7 cellular contexts compared by ENCODE assay signal in the genomic region with DNA sequence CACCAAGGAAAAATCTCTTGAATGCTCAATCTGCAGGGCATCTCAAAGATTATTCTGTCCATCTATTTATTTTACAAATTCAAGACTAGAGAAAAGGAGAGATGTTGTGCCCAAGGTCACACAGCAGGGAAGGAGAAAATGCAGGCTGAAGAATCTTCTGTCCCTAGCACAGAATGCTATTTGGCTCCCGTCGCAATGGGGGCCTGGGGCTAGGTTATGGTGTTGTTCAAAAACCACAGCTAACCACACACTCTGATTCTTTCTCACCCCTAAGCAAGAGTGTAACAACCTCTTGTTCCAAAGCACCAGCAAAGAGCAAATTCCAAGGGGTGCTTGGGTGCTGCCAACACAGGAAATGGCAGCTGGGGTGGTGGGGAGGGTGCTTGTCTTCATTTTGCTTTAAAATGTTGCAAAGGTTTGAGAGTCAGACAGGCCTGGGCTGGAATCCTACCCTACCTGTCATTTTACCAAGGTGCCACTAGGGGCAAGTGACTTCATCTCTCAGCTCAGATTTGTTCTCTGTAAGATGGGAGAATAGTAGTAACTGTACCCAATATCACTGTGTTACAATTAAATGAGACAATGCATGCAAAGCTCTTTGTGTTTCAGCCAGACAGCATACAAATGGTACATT.
DNase-seq lines count a peak whose midpoint lies in the region; ATAC-seq and TF ChIP-seq lines count a peak whose summit lies in the region.

No MANE protein-coding gene starts in this region.

- H3K4me1 ChIP-seq in GM23338 (ENCODE audit: insufficient read depth) (peaks cover 17% of the 10 kb centered on the region), esophagus squamous epithelium (no peaks in the 10 kb centered on the region), testis (peaks cover 8% of the 10 kb centered on the region)

- no peaks in the 10 kb centered on the region for H3K36me3 Mint-ChIP-seq in GM23338 (ENCODE audit: low read depth)

- WGBS in esophagus squamous epithelium, 2 donors: 80 to 84% methylated on average over 1 to 2 of the region's 2 CpGs
- 56 to 65% methylated on average over 2 of the region's 2 CpGs for WGBS in testis, 2 donors

- H3K4me1 Mint-ChIP-seq in GM23338: peaks cover 22% of the 10 kb centered on the region

- no peak overlapping the region for H3K4me2 ChIP-seq in GM23338

- no peak overlapping the region for H3K27ac Mint-ChIP-seq in GM23338

- TF ChIP-seq POLR2A in esophagus squamous epithelium (IDR thresholded peaks at IDR 0.05) (no peak), testis (IDR thresholded peaks at IDR 0.05) (no peak)

- H3K27ac ChIP-seq in GM23338 (ENCODE audit: low read depth): no peak overlapping the region
- H3K27ac ChIP-seq in esophagus squamous epithelium: no peak overlapping the region
- no peak overlapping the region for H3K27ac ChIP-seq in testis

- H3K79me2 ChIP-seq in GM23338 (replicated peaks; ENCODE audit: insufficient read depth): no peaks in the 10 kb centered on the region

- ATAC-seq in GM23338: peak; percentile 96

- no peaks in the 10 kb centered on the region for H3K27me3 ChIP-seq in GM23338 (ENCODE audit: insufficient read depth)
- no peaks in the 10 kb centered on the region for H3K27me3 ChIP-seq in esophagus squamous epithelium
- no peaks in the 10 kb centered on the region for H3K27me3 ChIP-seq in testis

- no peaks in the 10 kb centered on the region for H3F3A ChIP-seq in GM23338 (replicated peaks; ENCODE audit: low read depth)

- intact Hi-C loops in esophagus squamous epithelium (cut with DNase I): no loop called here
- intact Hi-C loops in testis (cut with DNase I; ENCODE audit: low total_unique reads): no loop called here

- DNase-seq in GM13977 (ENCODE audit: low spot score) (peak; percentile 21), GM23338 (ENCODE audit: low spot score) (peak; percentile 80), LoVo (ENCODE audit: low spot score) (peak; percentile 32), esophagus squamous epithelium (lab: John Stamatoyannopoulos, UW) (no peak), testis (no peak), cerebellum (ENCODE audit: low spot score) (no peak), T-helper 9 cell (no peak)

- no peaks in the 10 kb centered on the region for H3K9me2 ChIP-seq in GM23338 (ENCODE audit: insufficient read depth)

- H3K36me3 ChIP-seq in GM23338 (ENCODE audit: insufficient read depth): no peaks in the 10 kb centered on the region
- no peaks in the 10 kb centered on the region for H3K36me3 ChIP-seq in esophagus squamous epithelium
- no peaks in the 10 kb centered on the region for H3K36me3 ChIP-seq in testis (ENCODE audit: low read depth, missing control alignments)

- H4K20me1 ChIP-seq in GM23338 (replicated peaks; ENCODE audit: insufficient read depth): no peaks in the 10 kb centered on the region

- H2AFZ ChIP-seq in GM23338: no peak overlapping the region

- H3K9me3 Mint-ChIP-seq in GM23338: no peaks in the 10 kb centered on the region; the same call in 2 of the 3 replicates

- TF ChIP-seq CTCF in GM13977 (IDR thresholded peaks at IDR 0.05; ENCODE audit: extremely low read depth, insufficient read depth, missing control alignments) (peak; percentile 49), GM23338 (conservative IDR thresholded peaks at IDR 0.05; ENCODE audit: low read depth in 2 of 2) (peak; percentile 60 to 63), esophagus squamous epithelium (IDR thresholded peaks at IDR 0.05) (peak in 5 of 6 experiments; percentile 25 to 58 (median 36)), testis (IDR thresholded peaks at IDR 0.05) (peak; percentile 33 to 66 (median 36))

- H3K4me3 Mint-ChIP-seq in GM23338: no peak overlapping the region

- in situ Hi-C loops in GM13977 (cut with MboI; ENCODE audit: low pct_unique_long_range_greater_than_20kb, low sequenced_read_pairs, unreplicated experiment): no loop called here

- H3K9me3 ChIP-seq in esophagus squamous epithelium: no peaks in the 10 kb centered on the region
- H3K9me3 ChIP-seq in testis: no peaks in the 10 kb centered on the region

- H3K4me3 ChIP-seq in GM23338 (no peak overlapping the region), esophagus squamous epithelium (no peak overlapping the region), testis (no peak overlapping the region)

- peaks cover 6% of the 10 kb centered on the region for H3K27me3 Mint-ChIP-seq in GM23338 (ENCODE audit: insufficient read depth, low read depth, poor library complexity)

TF ChIP-seq in GM23338, 12 proteins besides CTCF, POLR2A, EP300 and RAD21 (continues in another document):
- TF ChIP-seq, protein P1, sequence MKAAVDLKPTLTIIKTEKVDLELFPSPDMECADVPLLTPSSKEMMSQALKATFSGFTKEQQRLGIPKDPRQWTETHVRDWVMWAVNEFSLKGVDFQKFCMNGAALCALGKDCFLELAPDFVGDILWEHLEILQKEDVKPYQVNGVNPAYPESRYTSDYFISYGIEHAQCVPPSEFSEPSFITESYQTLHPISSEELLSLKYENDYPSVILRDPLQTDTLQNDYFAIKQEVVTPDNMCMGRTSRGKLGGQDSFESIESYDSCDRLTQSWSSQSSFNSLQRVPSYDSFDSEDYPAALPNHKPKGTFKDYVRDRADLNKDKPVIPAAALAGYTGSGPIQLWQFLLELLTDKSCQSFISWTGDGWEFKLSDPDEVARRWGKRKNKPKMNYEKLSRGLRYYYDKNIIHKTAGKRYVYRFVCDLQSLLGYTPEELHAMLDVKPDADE (IDR thresholded peaks at IDR 0.05): no peak
- no peak for TF ChIP-seq EZH2 (IDR thresholded peaks at IDR 0.05; ENCODE audit: low read depth, unreplicated experiment)
- TF ChIP-seq POLR2AphosphoS5 (IDR thresholded peaks at IDR 0.05; ENCODE audit: low read depth): no peak
- TF ChIP-seq ZNF331 (CRISPR knock-in tag; IDR thresholded peaks at IDR 0.05; ENCODE audit: low read depth): no peak
- TF ChIP-seq EZH2phosphoT487 (IDR thresholded peaks at IDR 0.05; ENCODE audit: unreplicated experiment): no peak
- no peak for TF ChIP-seq ZNF114 (CRISPR knock-in tag; IDR thresholded peaks at IDR 0.05)
- TF ChIP-seq STAT1 (IDR thresholded peaks at IDR 0.05; ENCODE audit: unreplicated experiment): no peak
- TF ChIP-seq, protein P2, sequence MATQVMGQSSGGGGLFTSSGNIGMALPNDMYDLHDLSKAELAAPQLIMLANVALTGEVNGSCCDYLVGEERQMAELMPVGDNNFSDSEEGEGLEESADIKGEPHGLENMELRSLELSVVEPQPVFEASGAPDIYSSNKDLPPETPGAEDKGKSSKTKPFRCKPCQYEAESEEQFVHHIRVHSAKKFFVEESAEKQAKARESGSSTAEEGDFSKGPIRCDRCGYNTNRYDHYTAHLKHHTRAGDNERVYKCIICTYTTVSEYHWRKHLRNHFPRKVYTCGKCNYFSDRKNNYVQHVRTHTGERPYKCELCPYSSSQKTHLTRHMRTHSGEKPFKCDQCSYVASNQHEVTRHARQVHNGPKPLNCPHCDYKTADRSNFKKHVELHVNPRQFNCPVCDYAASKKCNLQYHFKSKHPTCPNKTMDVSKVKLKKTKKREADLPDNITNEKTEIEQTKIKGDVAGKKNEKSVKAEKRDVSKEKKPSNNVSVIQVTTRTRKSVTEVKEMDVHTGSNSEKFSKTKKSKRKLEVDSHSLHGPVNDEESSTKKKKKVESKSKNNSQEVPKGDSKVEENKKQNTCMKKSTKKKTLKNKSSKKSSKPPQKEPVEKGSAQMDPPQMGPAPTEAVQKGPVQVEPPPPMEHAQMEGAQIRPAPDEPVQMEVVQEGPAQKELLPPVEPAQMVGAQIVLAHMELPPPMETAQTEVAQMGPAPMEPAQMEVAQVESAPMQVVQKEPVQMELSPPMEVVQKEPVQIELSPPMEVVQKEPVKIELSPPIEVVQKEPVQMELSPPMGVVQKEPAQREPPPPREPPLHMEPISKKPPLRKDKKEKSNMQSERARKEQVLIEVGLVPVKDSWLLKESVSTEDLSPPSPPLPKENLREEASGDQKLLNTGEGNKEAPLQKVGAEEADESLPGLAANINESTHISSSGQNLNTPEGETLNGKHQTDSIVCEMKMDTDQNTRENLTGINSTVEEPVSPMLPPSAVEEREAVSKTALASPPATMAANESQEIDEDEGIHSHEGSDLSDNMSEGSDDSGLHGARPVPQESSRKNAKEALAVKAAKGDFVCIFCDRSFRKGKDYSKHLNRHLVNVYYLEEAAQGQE (IDR thresholded peaks at IDR 0.05; ENCODE audit: unreplicated experiment): no peak

Comparison
In these comparisons a context has a peak if more than half of its experiments do, and no peak if none do; other contexts are left out.
1. DNase-seq: peak in GM13977 (single experiment), GM23338 (single experiment) and LoVo (single experiment); none in esophagus squamous epithelium (single experiment), testis (single experiment), cerebellum (single experiment) and T-helper 9 cell (single experiment).
2. Peak in every context shown above with its lines, with median percentiles within 50 percentile points of each other: CTCF ChIP-seq.